ENCODE assay signal across 8 cellular contexts in genomic region chr2:222709191-222709891, GRCh38. TPM values are rescaled to one million over a fixed set of nuclear protein-coding genes. Genes with fewer than 3 reads are reported as not detected.
DNase-seq lines count a peak whose midpoint lies in the region; ATAC-seq and TF ChIP-seq lines count a peak whose summit lies in the region.

No MANE protein-coding gene starts in this region.

- no peak overlapping the region for H3K4me3 Mint-ChIP-seq in activated naive CD4-positive, alpha-beta T cell treated with anti-CD3 and anti-CD28 coated beads for 36 hours
- no peak overlapping the region for H3K4me3 Mint-ChIP-seq in endothelial cell (ENCODE audit: unreplicated experiment)

- ATAC-seq in HG03135 (IDR thresholded peaks at IDR 0.05; ENCODE audit: unreplicated experiment) (peak; percentile 56), GM19455 (IDR thresholded peaks at IDR 0.05; ENCODE audit: unreplicated experiment) (no peak)

- peaks cover 32% of the 10 kb centered on the region for H3K27me3 Mint-ChIP-seq in activated naive CD4-positive, alpha-beta T cell treated with anti-CD3 and anti-CD28 coated beads for 36 hours (ENCODE audit: low read depth)
- peaks cover 3% of the 10 kb centered on the region for H3K27me3 Mint-ChIP-seq in endothelial cell (ENCODE audit: unreplicated experiment)

- TF ChIP-seq CTCF in endothelial cell (IDR thresholded peaks at IDR 0.05; ENCODE audit: unreplicated experiment) = no peak

- peak; percentile 7 for DNase-seq in activated naive CD4-positive, alpha-beta T cell treated with anti-CD3 and anti-CD28 coated beads for 36 hours
- no peak for DNase-seq in activated naive CD4-positive, alpha-beta T cell treated with anti-CD3 and anti-CD28 coated beads, Interleukin-2, amount 50 U/mL, for 16 hours
- DNase-seq in RPMI8226 (peak; percentile 7), endothelial cell (ENCODE audit: low spot score) (no peak), midbrain (lab: John Stamatoyannopoulos, UW) (peak; percentile 65)
- DNase-seq in activated CD4-positive, CD25-positive, alpha-beta regulatory T cell treated with anti-CD3 and anti-CD28 coated beads, Interleukin-2, amount 50 U/mL, for 72 hours = no peak

- H3K27ac Mint-ChIP-seq in activated naive CD4-positive, alpha-beta T cell treated with anti-CD3 and anti-CD28 coated beads for 36 hours = no peak overlapping the region
- peak overlapping the region; percentile 48 for H3K27ac Mint-ChIP-seq in endothelial cell (ENCODE audit: unreplicated experiment)

- no peaks in the 10 kb centered on the region for H3K36me3 Mint-ChIP-seq in activated naive CD4-positive, alpha-beta T cell treated with anti-CD3 and anti-CD28 coated beads for 36 hours (ENCODE audit: low read depth)
- no peaks in the 10 kb centered on the region for H3K36me3 Mint-ChIP-seq in endothelial cell (ENCODE audit: low read depth, unreplicated experiment)

- peaks cover 6% of the 10 kb centered on the region for H3K4me1 Mint-ChIP-seq in activated naive CD4-positive, alpha-beta T cell treated with anti-CD3 and anti-CD28 coated beads for 36 hours (ENCODE audit: low read depth)
- peaks cover 10% of the 10 kb centered on the region for H3K4me1 Mint-ChIP-seq in endothelial cell (ENCODE audit: unreplicated experiment)

- no peaks in the 10 kb centered on the region for H3K9me3 Mint-ChIP-seq in activated naive CD4-positive, alpha-beta T cell treated with anti-CD3 and anti-CD28 coated beads for 36 hours
- no peaks in the 10 kb centered on the region for H3K9me3 Mint-ChIP-seq in endothelial cell (ENCODE audit: unreplicated experiment)

- intact Hi-C loops in activated naive CD4-positive, alpha-beta T cell treated with anti-CD3 and anti-CD28 coated beads for 36 hours (cut with micrococcal nuclease) = loop anchor here (2.0 to 10.0 kb wide), 2 partner anchors 53 to 395 kb away; partner anchors contain the start of gene FARSB

- CTCF ChIA-PET in activated naive CD4-positive, alpha-beta T cell treated with anti-CD3 and anti-CD28 coated beads for 36 hours (lab: Charles Lee) = interaction anchor here (0.6 to 4.7 kb wide), 21 partner anchors 10 to 229 kb away, joined by 3 to 92 read pairs (median 4); no protein-coding TSS in a partner anchor

RNA-seq across cellular contexts. Expression of gene MOGAT1, which starts 37.9 kb away (rescaled TPM):
- total RNA-seq in activated naive CD4-positive, alpha-beta T cell treated with anti-CD3 and anti-CD28 coated beads for 36 hours = not detected
- 0.26 TPM for total RNA-seq in endothelial cell (ENCODE audit: unreplicated experiment)

RNA-seq across cellular contexts. Expression of gene FARSB, which starts 53.4 kb away (rescaled TPM):
- 10 to 100 TPM; 46.4 to 46.8 TPM for total RNA-seq in activated naive CD4-positive, alpha-beta T cell treated with anti-CD3 and anti-CD28 coated beads for 36 hours
- 11.9 TPM for total RNA-seq in endothelial cell (ENCODE audit: unreplicated experiment)

Comparison
In these comparisons a context has a peak if more than half of its experiments do, and no peak if none do; other contexts are left out.
1. DNase-seq: peak in activated naive CD4-positive, alpha-beta T cell treated with anti-CD3 and anti-CD28 coated beads for 36 hours (single experiment), RPMI8226 (single experiment) and midbrain (single experiment); none in activated naive CD4-positive, alpha-beta T cell treated with anti-CD3 and anti-CD28 coated beads, Interleukin-2, amount 50 U/mL, for 16 hours (single experiment), endothelial cell (single experiment) and activated CD4-positive, CD25-positive, alpha-beta regulatory T cell treated with anti-CD3 and anti-CD28 coated beads, Interleukin-2, amount 50 U/mL, for 72 hours (single experiment).